In genomic region chr22:42608481-42609361, GRCh38 we compare ENCODE assay signal across 8 cellular contexts. TPM values are rescaled to one million over a fixed set of nuclear protein-coding genes. Genes with fewer than 3 reads are reported as not detected.
DNase-seq lines count a peak whose midpoint lies in the region; ATAC-seq and TF ChIP-seq lines count a peak whose summit lies in the region.

No MANE protein-coding gene starts in this region.

- H3K9me3 ChIP-seq in H9 (ENCODE audit: control insufficient read depth, low read depth, low read length) (no peaks in the 10 kb centered on the region), Caco-2 (no peaks in the 10 kb centered on the region)

- H4K5ac ChIP-seq in H9 (ENCODE audit: insufficient read length, low read depth, low read length) = no peak overlapping the region

- peak overlapping the region in 2 of 3 experiments; percentile 36 to 67; a peak in 4 of 7 replicates for H3K27ac Mint-ChIP-seq in H9
- peak overlapping the region; percentile 46 for H3K27ac Mint-ChIP-seq in activated naive CD8-positive, alpha-beta T cell
- peak overlapping the region; percentile 62 for H3K27ac Mint-ChIP-seq in glutamatergic neuron (ENCODE audit: unreplicated experiment)
- H3K27ac Mint-ChIP-seq in Caco-2 (ENCODE audit: unreplicated experiment) = no peak overlapping the region

- H3K36me3 Mint-ChIP-seq in H9 (ENCODE audit: insufficient read depth in 1 of 3, low read depth in 3 of 3) = peaks cover 43 to 75% (median 71%) of the 10 kb centered on the region in 3 experiments
- peaks cover 10% of the 10 kb centered on the region for H3K36me3 Mint-ChIP-seq in activated naive CD8-positive, alpha-beta T cell
- H3K36me3 Mint-ChIP-seq in glutamatergic neuron (ENCODE audit: unreplicated experiment) = peaks cover 5% of the 10 kb centered on the region
- peaks cover 80% of the 10 kb centered on the region for H3K36me3 Mint-ChIP-seq in Caco-2 (ENCODE audit: insufficient read depth, unreplicated experiment)

- ATAC-seq in HG03175 (IDR thresholded peaks at IDR 0.05; ENCODE audit: unreplicated experiment) = no peak

- peaks cover 2% of the 10 kb centered on the region for H3K36me3 ChIP-seq in Caco-2 (ENCODE audit: control insufficient read depth, insufficient read depth, low read length)

- peaks cover 7 to 19% of the 10 kb centered on the region in 2 experiments; a peak in 4 of 5 replicates for H3K9me3 Mint-ChIP-seq in H9
- H3K9me3 Mint-ChIP-seq in activated naive CD8-positive, alpha-beta T cell (ENCODE audit: low read depth) = no peaks in the 10 kb centered on the region
- H3K9me3 Mint-ChIP-seq in glutamatergic neuron (ENCODE audit: unreplicated experiment) = peaks cover 4% of the 10 kb centered on the region
- no peaks in the 10 kb centered on the region for H3K9me3 Mint-ChIP-seq in Caco-2 (ENCODE audit: unreplicated experiment)

- no TSS peak for BruUV-seq in Caco-2 (replicated peaks; lab: Mats Ljungman, UMichigan)

- H2BK20ac ChIP-seq in H9 (ENCODE audit: low read depth, low read length, poor library complexity, severe bottlenecking) = no peak overlapping the region

- H3K14ac ChIP-seq in H9 (ENCODE audit: insufficient read depth, low read length) = no peak overlapping the region

- H3K27me3 ChIP-seq in H9 (ENCODE audit: insufficient read depth, low read length) (no peaks in the 10 kb centered on the region), Caco-2 (replicated peaks; ENCODE audit: control insufficient read depth, insufficient read depth, low read length) (no peaks in the 10 kb centered on the region)

- H2BK12ac ChIP-seq in H9 (ENCODE audit: insufficient read length, low read depth, low read length) = no peak overlapping the region

- WGBS in H9 (ENCODE audit: extremely low coverage, insufficient read length, low lambda C conversion rate) = no CpG with 5 or more reads among the region's 21 CpGs

- no peak overlapping the region for H2AFZ ChIP-seq in H9 (ENCODE audit: low read length)

- H3K4me3 ChIP-seq in Caco-2 (ENCODE audit: low read depth, low read length) = no peak overlapping the region

- no peak overlapping the region for H2AK5ac ChIP-seq in H9 (ENCODE audit: insufficient read length, low read length)

- H3K4me2 ChIP-seq in H9 (ENCODE audit: insufficient read depth, insufficient read length, low read length) = no peak overlapping the region

- peaks cover 54% of the 10 kb centered on the region for H3K79me2 ChIP-seq in H9 (ENCODE audit: insufficient read depth, low read length)

- no peak overlapping the region for H3T11ph ChIP-seq in H9 (ENCODE audit: low read length)

- DNase-seq in H9 = no peak
- no peak for DNase-seq in glutamatergic neuron
- DNase-seq in renal cortical epithelial cell (ENCODE audit: low read depth) = peak; percentile 76
- DNase-seq in Caco-2 = no peak
- DNase-seq in stimulated activated CD4-positive, alpha-beta T cell treated with anti-CD3 and anti-CD28 coated beads, Interleukin-2, amount 100 ng/mL, for 48 hours = no peak
- DNase-seq in cerebellar nuclear complex (lab: John Stamatoyannopoulos, UW) = no peak

- peaks cover 1% of the 10 kb centered on the region for H3K23me2 ChIP-seq in H9 (ENCODE audit: insufficient read length, low read depth, low read length, poor library complexity, severe bottlenecking)

- no peak overlapping the region for H3K23ac ChIP-seq in H9 (ENCODE audit: insufficient read length, low read depth, low read length)

- CTCF ChIA-PET in Caco-2 (lab: Charles Lee) = no interaction called here

- peaks cover 29% of the 10 kb centered on the region for H3K79me1 ChIP-seq in H9 (ENCODE audit: insufficient read depth, low read depth, low read length, poor library complexity, severe bottlenecking)

- TF ChIP-seq CTCF in H9 (conservative IDR thresholded peaks at IDR 0.05) = no peak
- no peak for TF ChIP-seq CTCF in glutamatergic neuron (IDR thresholded peaks at IDR 0.05; ENCODE audit: partially characterized antibody, unreplicated experiment)
- no peak for TF ChIP-seq CTCF in Caco-2 (IDR thresholded peaks at IDR 0.05; ENCODE audit: insufficient read depth in 1 of 2, low read depth in 1 of 2, low read length in 1 of 2, severe bottlenecking in 1 of 2, unreplicated experiment in 1 of 2)

- intact Hi-C loops in Caco-2 (cut with micrococcal nuclease; ENCODE audit: unreplicated experiment) = no loop called here

- H3K27ac ChIP-seq in H9 (ENCODE audit: insufficient read length, low read depth, low read length) = no peak overlapping the region

- H2BK120ac ChIP-seq in H9 (ENCODE audit: low read depth, low read length, poor library complexity, severe bottlenecking) = no peak overlapping the region

- H3K27me3 Mint-ChIP-seq in H9 (ENCODE audit: low read depth) (no peaks in the 10 kb centered on the region), glutamatergic neuron (ENCODE audit: unreplicated experiment) (peaks cover 3% of the 10 kb centered on the region), Caco-2 (ENCODE audit: insufficient read depth, unreplicated experiment) (no peaks in the 10 kb centered on the region)
- no peaks in the 10 kb centered on the region for H3K27me3 Mint-ChIP-seq in activated naive CD8-positive, alpha-beta T cell

- peak overlapping the region in 1 of 2 experiments; percentile 29; a peak in 1 of 5 replicates for H3K4me3 Mint-ChIP-seq in H9
- peak overlapping the region; percentile 49 for H3K4me3 Mint-ChIP-seq in activated naive CD8-positive, alpha-beta T cell
- no peak overlapping the region for H3K4me3 Mint-ChIP-seq in glutamatergic neuron (ENCODE audit: unreplicated experiment)
- no peak overlapping the region for H3K4me3 Mint-ChIP-seq in Caco-2 (ENCODE audit: unreplicated experiment)

- H4K8ac ChIP-seq in H9 (replicated peaks; ENCODE audit: insufficient read length, low read depth, low read length) = no peak overlapping the region

- no peak overlapping the region for H3K56ac ChIP-seq in H9 (ENCODE audit: insufficient read length, low read depth, low read length)

- no peak overlapping the region for H3K9ac ChIP-seq in H9 (ENCODE audit: extremely low read depth, insufficient read length, low read length)

- POLR2A ChIA-PET in Caco-2 (lab: Charles Lee) = no interaction called here

- no peak overlapping the region for H3K18ac ChIP-seq in H9 (ENCODE audit: insufficient read length, low read depth, low read length)

- H3K4me1 Mint-ChIP-seq in H9 (peaks cover 39 to 47% of the 10 kb centered on the region in 2 experiments), glutamatergic neuron (ENCODE audit: low read depth, unreplicated experiment) (peaks cover 15% of the 10 kb centered on the region), Caco-2 (ENCODE audit: low read depth, unreplicated experiment) (peaks cover 8% of the 10 kb centered on the region)
- peaks cover 67% of the 10 kb centered on the region for H3K4me1 Mint-ChIP-seq in activated naive CD8-positive, alpha-beta T cell (ENCODE audit: low read depth)

- H4K20me1 ChIP-seq in H9 (ENCODE audit: control insufficient read depth, insufficient read depth, insufficient read length) = no peaks in the 10 kb centered on the region

- H3K4me1 ChIP-seq in H9 (ENCODE audit: insufficient read depth, low read length) (peaks cover 5% of the 10 kb centered on the region; the same call in 1 of the 2 replicates), Caco-2 (peaks cover 5% of the 10 kb centered on the region; the same call in 1 of the 2 replicates)

- no peak overlapping the region for H3K4ac ChIP-seq in H9 (ENCODE audit: low read depth, low read length)

- H4K91ac ChIP-seq in H9 (ENCODE audit: insufficient read length, low read depth, low read length) = no peak overlapping the region

- H2BK5ac ChIP-seq in H9 (ENCODE audit: insufficient read length, low read length) = no peak overlapping the region

- H2BK15ac ChIP-seq in H9 (ENCODE audit: low read depth, low read length) = no peak overlapping the region

RNA-seq across cellular contexts. Expression of gene POLDIP3, which starts 6.0 kb away (rescaled TPM):
- total RNA-seq in H9 (2021) = 90.8 and 91.6 TPM in 2 replicates
- total RNA-seq in glutamatergic neuron (ENCODE audit: unreplicated experiment) = 52.8 TPM
- total RNA-seq in renal cortical epithelial cell = 20.7 and 45.9 TPM in 2 replicates
- 70.0 and 70.8 TPM in 2 replicates for total RNA-seq in Caco-2 (2022)

RNA-seq across cellular contexts. Expression of gene ATP5MGL, which starts 31.7 kb away (rescaled TPM):
- total RNA-seq in H9 (2021) (0.48 and 0.68 TPM in 2 replicates), glutamatergic neuron (ENCODE audit: unreplicated experiment) (1.1 TPM), renal cortical epithelial cell (0.45 TPM in 1 of 2 replicates, not detected in the other), Caco-2 (2022) (0.79 and 0.97 TPM in 2 replicates)

RNA-seq across cellular contexts. Expression of gene CYB5R3, which starts 40.5 kb away (rescaled TPM):
- 97.4 and 99.7 TPM in 2 replicates for total RNA-seq in H9 (2021)
- total RNA-seq in glutamatergic neuron (ENCODE audit: unreplicated experiment) = 148 TPM
- 21.9 and 86.9 TPM in 2 replicates for total RNA-seq in renal cortical epithelial cell
- 120 and 130 TPM in 2 replicates for total RNA-seq in Caco-2 (2022)

RNA-seq across cellular contexts. Expression of gene SERHL2, which starts 55.0 kb away (rescaled TPM):
- total RNA-seq in H9 (2021) (1.0 and 2.7 TPM in 2 replicates), glutamatergic neuron (ENCODE audit: unreplicated experiment) (4.4 TPM), renal cortical epithelial cell (1.2 and 1.6 TPM in 2 replicates), Caco-2 (2022) (0.61 and 0.72 TPM in 2 replicates)
